Comparison of ENCODE assay signal across 14 cellular contexts in genomic region chr1:152968248-152968647, GRCh38. TPM values are rescaled to one million over a fixed set of nuclear protein-coding genes. Genes with fewer than 3 reads are reported as not detected.
DNase-seq lines count a peak whose midpoint lies in the region; ATAC-seq, FAIRE-seq and TF ChIP-seq lines count a peak whose summit lies in the region.
"Had no signal": no experiment of that assay in that cellular context is flagged by ENCODE, and none has a peak within 500 bp of the region (broad histone marks: within the 10 kb centered on the region; RNA-seq: fewer than 3 reads in every experiment).

No MANE protein-coding gene starts in this region.

- H3K9ac ChIP-seq in KMS-11, result no peak overlapping the region

- intact Hi-C loops in OCI-LY7 (cut with micrococcal nuclease; ENCODE audit: unreplicated experiment), result no loop called here

- H3K4me3 ChIP-seq in KMS-11 (IDR thresholded peaks at IDR 0.05; ENCODE audit: insufficient read depth, low read depth, low read length) (peak overlapping the region; percentile 7), OCI-LY7 (ENCODE audit: low read depth, low read length, poor library complexity, severe bottlenecking) (no peak overlapping the region)
- H3K4me3 ChIP-seq: lung, pancreas had no signal

- ATAC-seq in GM19452 (IDR thresholded peaks at IDR 0.05; ENCODE audit: unreplicated experiment) (peak; percentile 90), HG02885 (IDR thresholded peaks at IDR 0.05; ENCODE audit: poor library complexity, unreplicated experiment) (peak; percentile 90)
- ATAC-seq: HCT116, pancreas had no signal

- no peaks in the 10 kb centered on the region for H3K9me2 ChIP-seq in OCI-LY7 (ENCODE audit: insufficient read depth, low read length)

- no peak overlapping the region for H3K27ac Mint-ChIP-seq in nephron progenitor cell
- H3K27ac Mint-ChIP-seq: T-helper 1 cell treated with Interleukin-12 subunit alpha and Interleukin-12 subunit beta and Interleukin-4 antibody, amounts not matched to agents 30 μg/mL and 1 μg/mL, for 36 hours had no signal

- H3K27ac ChIP-seq in KMS-11 (no peak overlapping the region), OCI-LY7 (ENCODE audit: low read depth, low read length, poor library complexity, severe bottlenecking) (no peak overlapping the region)
- H3K27ac ChIP-seq: pancreas had no signal

- FAIRE-seq in GM12892 (lab: Jason Lieb, UNC), result peak; percentile 67
- FAIRE-seq: pancreas had no signal

- no peaks in the 10 kb centered on the region for H3K79me2 ChIP-seq in KMS-11 (ENCODE audit: insufficient read depth, low read depth)
- H3K79me2 ChIP-seq in OCI-LY7 (ENCODE audit: insufficient read depth, low read depth, low read length), result no peaks in the 10 kb centered on the region

- H3K9me3 ChIP-seq in OCI-LY7 (ENCODE audit: low read length), result no peaks in the 10 kb centered on the region
- H3K9me3 ChIP-seq: pancreas had no signal

- H3K36me3 ChIP-seq in KMS-11 (ENCODE audit: insufficient read depth) (no peaks in the 10 kb centered on the region), OCI-LY7 (ENCODE audit: insufficient read depth, low read length) (no peaks in the 10 kb centered on the region)
- H3K36me3 ChIP-seq: pancreas had no signal

- CTCF ChIA-PET in OCI-LY7 (lab: Charles Lee; ENCODE audit: unreplicated experiment), result no interaction called here

- no peak overlapping the region for H3K4me3 Mint-ChIP-seq in nephron progenitor cell
- H3K4me3 Mint-ChIP-seq: T-helper 1 cell treated with Interleukin-12 subunit alpha and Interleukin-12 subunit beta and Interleukin-4 antibody, amounts not matched to agents 30 μg/mL and 1 μg/mL, for 36 hours had no signal

- H2AFZ ChIP-seq in KMS-11 (ENCODE audit: low read depth), result peak overlapping the region; percentile 2
- no peak overlapping the region for H2AFZ ChIP-seq in OCI-LY7 (ENCODE audit: low read length)

- TF ChIP-seq CTCF in KMS-11 (conservative IDR thresholded peaks at IDR 0.05; ENCODE audit: low read depth, low read length) (no peak), nephron progenitor cell (IDR thresholded peaks at IDR 0.05) (no peak), OCI-LY7 (conservative IDR thresholded peaks at IDR 0.05; ENCODE audit: low read length) (no peak)

- H3K27me3 Mint-ChIP-seq in nephron progenitor cell (ENCODE audit: low read depth, poor library complexity), result peaks cover 9% of the 10 kb centered on the region

- H3K4me1 Mint-ChIP-seq in nephron progenitor cell, result no peaks in the 10 kb centered on the region

- H3K9me3 Mint-ChIP-seq in nephron progenitor cell, result peaks cover 40% of the 10 kb centered on the region
- H3K9me3 Mint-ChIP-seq: T-helper 1 cell treated with Interleukin-12 subunit alpha and Interleukin-12 subunit beta and Interleukin-4 antibody, amounts not matched to agents 30 μg/mL and 1 μg/mL, for 36 hours had no signal

- no TSS peak for BruUV-seq in OCI-LY7 (replicated peaks; lab: Mats Ljungman, UMichigan)

- no peak for TF ChIP-seq POLR2A in GM12892 (IDR thresholded peaks at IDR 0.05; ENCODE audit: low read depth, low read length)

- peak; percentile 19 for DNase-seq in GM12892 (ENCODE audit: insufficient read length)
- no peak for DNase-seq in nephron progenitor cell
- DNase-seq in NCI-H187 (lab: John Stamatoyannopoulos, UW), result no peak
- DNase-seq in UCSD-AML1 (lab: John Stamatoyannopoulos, UW; ENCODE audit: unreplicated experiment), result no peak
- no peak for DNase-seq in OCI-LY7 (ENCODE audit: low spot score)
- DNase-seq: glutamatergic neuron, NCI-H82, pancreas had no signal

- no peaks in the 10 kb centered on the region for H3K27me3 ChIP-seq in KMS-11 (ENCODE audit: insufficient read depth, low read depth)
- H3K27me3 ChIP-seq: pancreas had no signal

- POLR2A ChIA-PET in OCI-LY7 (lab: Charles Lee), result no interaction called here

- H3K4me1 ChIP-seq in KMS-11 (ENCODE audit: low read depth, poor library complexity, severe bottlenecking) (peaks cover 10% of the 10 kb centered on the region), OCI-LY7 (ENCODE audit: insufficient read depth, low read length, poor library complexity, severe bottlenecking) (no peaks in the 10 kb centered on the region)
- H3K4me1 ChIP-seq: pancreas had no signal

- H3K36me3 Mint-ChIP-seq in nephron progenitor cell (ENCODE audit: low read depth), result no peaks in the 10 kb centered on the region

- H3K4me2 ChIP-seq in KMS-11 (peak overlapping the region; percentile 1; the same call in 1 of the 2 replicates), OCI-LY7 (ENCODE audit: low read length) (no peak overlapping the region)

- H4K20me1 ChIP-seq in KMS-11 (ENCODE audit: insufficient read depth) (no peaks in the 10 kb centered on the region), OCI-LY7 (ENCODE audit: insufficient read depth, low read length) (no peaks in the 10 kb centered on the region)

RNA-seq across cellular contexts. Expression of gene SPRR4, which starts 2.2 kb away (rescaled TPM):
- not detected for polyA plus RNA-seq in GM12892 (2012; ENCODE audit: missing spikeins)
- total RNA-seq in OCI-LY7 (2014; rRNA removed; shearing (Covaris generic)), result not detected in 2 replicates
- total RNA-seq in OCI-LY7 (2022), result not detected in 2 replicates
- total RNA-seq: lung, pancreas had no signal
- polyA plus RNA-seq: lung, pancreas had no signal

RNA-seq across cellular contexts. Expression of gene SPRR1A, which starts 15.6 kb away (rescaled TPM):
- not detected for polyA plus RNA-seq in GM12892 (2012; ENCODE audit: missing spikeins)
- not detected in 2 replicates for total RNA-seq in OCI-LY7 (2014; rRNA removed; shearing (Covaris generic))
- total RNA-seq in OCI-LY7 (2022), result not detected in 2 replicates
- total RNA-seq: lung, pancreas had no signal
- polyA plus RNA-seq: lung, pancreas had no signal

RNA-seq across cellular contexts. Expression of gene SPRR5, which starts 21.2 kb away (rescaled TPM):
- not detected for polyA plus RNA-seq in GM12892 (2012; ENCODE audit: missing spikeins)
- not detected in 2 replicates for total RNA-seq in OCI-LY7 (2014; rRNA removed; shearing (Covaris generic))
- not detected in 2 replicates for total RNA-seq in OCI-LY7 (2022)
- total RNA-seq: lung, pancreas had no signal
- polyA plus RNA-seq: pancreas had no signal

RNA-seq across cellular contexts. Expression of gene SPRR3, which starts 33.3 kb away (rescaled TPM):
- polyA plus RNA-seq in GM12892 (2012; ENCODE audit: missing spikeins), result not detected
- total RNA-seq in OCI-LY7 (2014; rRNA removed; shearing (Covaris generic)), result not detected in 2 replicates
- total RNA-seq in OCI-LY7 (2022), result not detected in 2 replicates
- total RNA-seq: pancreas had no signal

RNA-seq across cellular contexts. Expression of gene IVL, which starts 59.9 kb away (rescaled TPM):
- 4.3 TPM for polyA plus RNA-seq in GM12892 (2012; ENCODE audit: missing spikeins)
- not detected in 2 replicates for total RNA-seq in OCI-LY7 (2014; rRNA removed; shearing (Covaris generic))
- not detected in 2 replicates for total RNA-seq in OCI-LY7 (2022)
- total RNA-seq: pancreas had no signal
